Comparison of ENCODE assay signal across 21 cellular contexts in genomic region chr1:55539652-55540512, GRCh38.
"Had no signal": no experiment of that assay in that cellular context is flagged by ENCODE, and none has a peak within 500 bp of the region (broad histone marks: within the 10 kb centered on the region; RNA-seq: fewer than 3 reads in every experiment).

No MANE protein-coding gene starts in this region.

- H3K4me3 ChIP-seq: skin epidermis, tibial artery had no signal

- ATAC-seq: activated CD4-positive, alpha-beta T cell treated with anti-CD3 and anti-CD28 coated beads for 36 hours; left lobe of liver; stimulated activated naive CD8-positive, alpha-beta T cell treated with anti-CD3 and anti-CD28 coated beads, Interleukin-15, amount 100 ng/mL, for 72 hours; T-cell had no signal

- H3K27ac Mint-ChIP-seq: activated CD4-positive, alpha-beta memory T cell treated with anti-CD3 and anti-CD28 coated beads, Interleukin-2, amount 10 ng/mL, durations not matched to agents 7 days and 5 days; activated CD4-positive, alpha-beta T cell treated with anti-CD3 and anti-CD28 coated beads for 36 hours; activated naive CD8-positive, alpha-beta T cell treated with anti-CD3 and anti-CD28 coated beads for 36 hours; dendritic cell treated with granulocyte-macrophage colony-stimulating factor and Interleukin-4, amounts not matched to agents 40 ng/mL and 50 ng/mL, for 4 days; endodermal cell; memory B cell; nephron; T-cell had no signal

- H3K9me3 ChIP-seq: tibial artery had no signal

- DNase-seq: activated CD4-positive, alpha-beta memory T cell treated with anti-CD3 and anti-CD28 coated beads, Interleukin-2, amount 10 ng/mL, durations not matched to agents 7 days and 5 days; activated CD4-positive, alpha-beta T cell treated with anti-CD3 and anti-CD28 coated beads for 36 hours; activated gamma-delta T cell; activated naive CD8-positive, alpha-beta T cell treated with anti-CD3 and anti-CD28 coated beads for 36 hours; activated T-cell treated with anti-CD3 and anti-CD28 coated beads, Interleukin-2, amount 50 U/mL, for 48 hours; brain microvascular endothelial cell; cerebellar nuclear complex; endodermal cell; erythroblast; glutamatergic neuron; stimulated activated CD4-positive, alpha-beta T cell treated with anti-CD3 and anti-CD28 coated beads, Interleukin-4, amount 100 ng/mL, for 4 hours; stimulated activated naive CD8-positive, alpha-beta T cell treated with anti-CD3 and anti-CD28 coated beads, Interleukin-15, amount 100 ng/mL, for 72 hours; T-cell; T1000; tibial artery had no signal

- H3K27me3 Mint-ChIP-seq: activated CD4-positive, alpha-beta memory T cell treated with anti-CD3 and anti-CD28 coated beads, Interleukin-2, amount 10 ng/mL, durations not matched to agents 7 days and 5 days; activated CD4-positive, alpha-beta T cell treated with anti-CD3 and anti-CD28 coated beads for 36 hours; dendritic cell treated with granulocyte-macrophage colony-stimulating factor and Interleukin-4, amounts not matched to agents 40 ng/mL and 50 ng/mL, for 4 days; stimulated activated naive CD8-positive, alpha-beta T cell treated with anti-CD3 and anti-CD28 coated beads, Interleukin-15, amount 100 ng/mL, for 72 hours had no signal

- H3K36me3 ChIP-seq: brain microvascular endothelial cell, tibial artery had no signal

- H3K4me3 Mint-ChIP-seq: activated CD4-positive, alpha-beta memory T cell treated with anti-CD3 and anti-CD28 coated beads, Interleukin-2, amount 10 ng/mL, durations not matched to agents 7 days and 5 days; activated CD4-positive, alpha-beta T cell treated with anti-CD3 and anti-CD28 coated beads for 36 hours; activated naive CD8-positive, alpha-beta T cell treated with anti-CD3 and anti-CD28 coated beads for 36 hours; dendritic cell treated with granulocyte-macrophage colony-stimulating factor and Interleukin-4, amounts not matched to agents 40 ng/mL and 50 ng/mL, for 4 days; endodermal cell; memory B cell; nephron; stimulated activated naive CD8-positive, alpha-beta T cell treated with anti-CD3 and anti-CD28 coated beads, Interleukin-15, amount 100 ng/mL, for 72 hours; T-cell had no signal

- H3K27me3 ChIP-seq: brain microvascular endothelial cell, tibial artery had no signal

- H3K9me3 Mint-ChIP-seq: activated CD4-positive, alpha-beta memory T cell treated with anti-CD3 and anti-CD28 coated beads, Interleukin-2, amount 10 ng/mL, durations not matched to agents 7 days and 5 days; activated naive CD8-positive, alpha-beta T cell treated with anti-CD3 and anti-CD28 coated beads for 36 hours; dendritic cell treated with granulocyte-macrophage colony-stimulating factor and Interleukin-4, amounts not matched to agents 40 ng/mL and 50 ng/mL, for 4 days; endodermal cell; nephron; stimulated activated naive CD8-positive, alpha-beta T cell treated with anti-CD3 and anti-CD28 coated beads, Interleukin-15, amount 100 ng/mL, for 72 hours; T-cell had no signal

- H3K36me3 Mint-ChIP-seq: activated naive CD8-positive, alpha-beta T cell treated with anti-CD3 and anti-CD28 coated beads for 36 hours; memory B cell; T-cell had no signal

- H3K27ac ChIP-seq: brain microvascular endothelial cell, skin epidermis, tibial artery, VCaP had no signal

- H3K4me1 Mint-ChIP-seq: activated CD4-positive, alpha-beta memory T cell treated with anti-CD3 and anti-CD28 coated beads, Interleukin-2, amount 10 ng/mL, durations not matched to agents 7 days and 5 days; activated CD4-positive, alpha-beta T cell treated with anti-CD3 and anti-CD28 coated beads for 36 hours; activated naive CD8-positive, alpha-beta T cell treated with anti-CD3 and anti-CD28 coated beads for 36 hours; endodermal cell; memory B cell; stimulated activated naive CD8-positive, alpha-beta T cell treated with anti-CD3 and anti-CD28 coated beads, Interleukin-15, amount 100 ng/mL, for 72 hours; T-cell had no signal
